Comparison of ENCODE assay signal across 1 cellular context in genomic region chr7:79461660-79462059, GRCh38.
A peak's percentile ranks its signal among the peaks of the same experiment; 100 is the strongest.
TF ChIP-seq lines count a peak whose summit lies in the region.

No MANE protein-coding gene starts in this region.

TF ChIP-seq in HepG2, 621 proteins besides CTCF, POLR2A, EP300 and RAD21 (continued from another document and continues in another):
- TF ChIP-seq PAXIP1 (CRISPR knock-in tag; conservative IDR thresholded peaks at IDR 0.05) (peak; percentile 68), THAP7 (CRISPR knock-in tag; IDR thresholded peaks at IDR 0.05) (no peak), ATF3 (CRISPR knock-in tag; IDR thresholded peaks at IDR 0.05) (peak; percentile 78; the same call in 1 of the 2 replicates), NFYC (CRISPR knock-in tag; IDR thresholded peaks at IDR 0.05) (no peak), FOXA3 (CRISPR knock-in tag; IDR thresholded peaks at IDR 0.05) (peak; percentile 92), ZBTB39 (CRISPR knock-in tag; IDR thresholded peaks at IDR 0.05) (no peak), JUNB (CRISPR knock-in tag; IDR thresholded peaks at IDR 0.05; ENCODE audit: borderline replicate concordance) (peak; percentile 81), HNRNPH1 (optimal IDR thresholded peaks at IDR 0.05; ENCODE audit: low read depth, low read length) (no peak), NFIC (IDR thresholded peaks at IDR 0.05; ENCODE audit: low read length) (peak; percentile 75; the same call in 1 of the 2 replicates), CREBL2 (CRISPR knock-in tag; IDR thresholded peaks at IDR 0.05; ENCODE audit: borderline replicate concordance) (no peak), NCOA2 (CRISPR knock-in tag; IDR thresholded peaks at IDR 0.05) (peak; percentile 88), CEBPB (IDR thresholded peaks at IDR 0.05; ENCODE audit: borderline replicate concordance, low read depth, low read length) (peak; percentile 54; the same call in 1 of the 2 replicates), ZNF275 (CRISPR knock-in tag; IDR thresholded peaks at IDR 0.05; ENCODE audit: borderline replicate concordance) (no peak), HDAC1 (CRISPR knock-in tag; IDR thresholded peaks at IDR 0.05) (0 out of 2 replicates have a peak, but pooled peaks have one; percentile 25), HOMEZ (CRISPR knock-in tag; IDR thresholded peaks at IDR 0.05; ENCODE audit: low read depth) (peak; percentile 71; the same call in 1 of the 2 replicates), TFE3 (CRISPR knock-in tag; IDR thresholded peaks at IDR 0.05) (0 out of 2 replicates have a peak, but pooled peaks have one; percentile 19), PRDM10 (CRISPR knock-in tag; IDR thresholded peaks at IDR 0.05; ENCODE audit: low read depth) (peak; percentile 28; the same call in 1 of the 2 replicates), HDAC2 (CRISPR knock-in tag; IDR thresholded peaks at IDR 0.05) (peak; percentile 58; the same call in 1 of the 2 replicates), HNF4A (CRISPR knock-in tag; IDR thresholded peaks at IDR 0.05) (0 out of 2 replicates have a peak, but pooled peaks have one; percentile 42), MIXL1 (CRISPR knock-in tag; IDR thresholded peaks at IDR 0.05) (0 out of 2 replicates have a peak, but pooled peaks have one; percentile 23), FOXK1 (CRISPR knock-in tag; IDR thresholded peaks at IDR 0.05; ENCODE audit: borderline replicate concordance, low read depth) (peak; percentile 59; the same call in 1 of the 2 replicates), ZBTB44 (CRISPR knock-in tag; IDR thresholded peaks at IDR 0.05) (no peak), FOSL1 (CRISPR knock-in tag; IDR thresholded peaks at IDR 0.05; ENCODE audit: borderline replicate concordance) (peak; percentile 82; the same call in 1 of the 2 replicates), ZNF572 (CRISPR knock-in tag; IDR thresholded peaks at IDR 0.05) (no peak), FOXP1 (IDR thresholded peaks at IDR 0.05) (no peak), FOXP1 (CRISPR knock-in tag; IDR thresholded peaks at IDR 0.05) (peak; percentile 65; the same call in 1 of the 2 replicates), TAF1 (CRISPR knock-in tag; IDR thresholded peaks at IDR 0.05) (no peak), PPARG (CRISPR knock-in tag; conservative IDR thresholded peaks at IDR 0.05) (peak; percentile 54; the same call in 1 of the 2 replicates), RARA (CRISPR knock-in tag; IDR thresholded peaks at IDR 0.05) (peak; percentile 88), SRSF1 (optimal IDR thresholded peaks at IDR 0.05; ENCODE audit: low read depth, low read length) (no peak), ETV5 (CRISPR knock-in tag; IDR thresholded peaks at IDR 0.05; ENCODE audit: borderline replicate concordance) (peak; percentile 89), ZBTB38 (CRISPR knock-in tag; IDR thresholded peaks at IDR 0.05) (no peak), SAP130 (CRISPR knock-in tag; IDR thresholded peaks at IDR 0.05; ENCODE audit: low read depth) (peak; percentile 45; the same call in 1 of the 2 replicates), SOX13 (IDR thresholded peaks at IDR 0.05) (no peak), SOX13 (CRISPR knock-in tag; conservative IDR thresholded peaks at IDR 0.05 in 1 of 2, IDR thresholded peaks at IDR 0.05 in 1 of 2) (peak in 1 of 2 experiments; percentile 79; a peak in 2 of 4 replicates), SMAD3 (CRISPR knock-in tag; IDR thresholded peaks at IDR 0.05) (peak; percentile 54; the same call in 1 of the 2 replicates), KDM3A (CRISPR knock-in tag; IDR thresholded peaks at IDR 0.05; ENCODE audit: low read depth) (no peak), SIX1 (CRISPR knock-in tag; IDR thresholded peaks at IDR 0.05; ENCODE audit: borderline replicate concordance) (peak; percentile 68; the same call in 1 of the 2 replicates), NR2F6 (IDR thresholded peaks at IDR 0.05) (0 out of 2 replicates have a peak, but pooled peaks have one; percentile 20), NR2F6 (CRISPR knock-in tag; IDR thresholded peaks at IDR 0.05) (peak; percentile 50; the same call in 1 of the 2 replicates)
